ENCODE assay signal across 24 cellular contexts in genomic region chr14:21206753-21207684, GRCh38. TPM values are rescaled to one million over a fixed set of nuclear protein-coding genes. Genes with fewer than 3 reads are reported as not detected.
DNase-seq lines count a peak whose midpoint lies in the region; ATAC-seq, FAIRE-seq and TF ChIP-seq lines count a peak whose summit lies in the region.
"Had no signal": no experiment of that assay in that cellular context is flagged by ENCODE, and none has a peak within 500 bp of the region (broad histone marks: within the 10 kb centered on the region; RNA-seq: fewer than 3 reads in every experiment).

No MANE protein-coding gene starts in this region.

- H3K27ac ChIP-seq in GM12878 (ENCODE audit: control insufficient read depth, insufficient read depth) (no peak overlapping the region), hepatocyte (no peak overlapping the region)
- H3K27ac ChIP-seq: BLaER1 treated with 17β-estradiol and CSF1 and Interleukin-3, amounts not matched to agents 10 nM and 100 nM; breast epithelium; Peyer's patch; SJSA1; spleen; testis had no signal

- RAD21 ChIA-PET in GM12878 (lab: Charles Lee; ENCODE audit: unreplicated experiment), result no interaction called here

- no peak for TF ChIP-seq CTCF in activated CD8-positive, alpha-beta T cell treated with anti-CD3 and anti-CD28 coated beads for 36 hours (IDR thresholded peaks at IDR 0.05)
- TF ChIP-seq CTCF in GM12878 (IDR thresholded peaks at IDR 0.05 in 2 of 3, conservative IDR thresholded peaks at IDR 0.05 in 1 of 3; ENCODE audit: control insufficient read depth in 2 of 3, extremely low read depth in 1 of 3, insufficient read depth in 1 of 3, low read depth in 3 of 3, low read length in 3 of 3) (no peak), hepatocyte (IDR thresholded peaks at IDR 0.05; ENCODE audit: poor library complexity) (no peak)

- H3K4me1 Mint-ChIP-seq in activated CD8-positive, alpha-beta T cell treated with anti-CD3 and anti-CD28 coated beads for 36 hours (ENCODE audit: low read depth), result peaks cover 40% of the 10 kb centered on the region
- peaks cover 6% of the 10 kb centered on the region for H3K4me1 Mint-ChIP-seq in activated CD8-positive, alpha-beta T cell treated with anti-CD3 and anti-CD28 coated beads, Interleukin-2, amount 10 ng/mL, durations not matched to agents 7 days and 5 days (ENCODE audit: low read depth)
- peaks cover 54 to 58% of the 10 kb centered on the region in 2 donors for H3K4me1 Mint-ChIP-seq in natural killer cell treated with Interleukin-12 subunit alpha and Interleukin-12 subunit beta and Interleukin-15 and Interleukin-18, amount 100 ng/mL, for 72 hours (ENCODE audit: low read depth in 2 of 2)

- no peaks in the 10 kb centered on the region for H3K79me2 ChIP-seq in GM12878 (ENCODE audit: control insufficient read depth, insufficient read depth, low read length)
- H3K79me2 ChIP-seq in hepatocyte, result peaks cover 21% of the 10 kb centered on the region

- H3K36me3 ChIP-seq in GM12878 (ENCODE audit: control insufficient read depth in 2 of 2, insufficient read depth in 2 of 2, low read length in 1 of 2), result peaks cover 7 to 38% of the 10 kb centered on the region in 2 experiments
- peaks cover 4% of the 10 kb centered on the region for H3K36me3 ChIP-seq in hepatocyte (replicated peaks; ENCODE audit: insufficient read depth, low read depth)

- no peaks in the 10 kb centered on the region for H3K9me2 ChIP-seq in hepatocyte (replicated peaks; ENCODE audit: insufficient read depth)

- peak; percentile 17 for TF ChIP-seq POLR2A in GM19193 (IDR thresholded peaks at IDR 0.05; ENCODE audit: extremely low read depth, insufficient read depth, insufficient read length)
- TF ChIP-seq POLR2A in GM12878 (IDR thresholded peaks at IDR 0.05; ENCODE audit: low read depth, low read length), result no peak

- POLR2A ChIA-PET in activated CD8-positive, alpha-beta T cell treated with anti-CD3 and anti-CD28 coated beads for 36 hours (lab: Charles Lee), result interaction anchor here (0.7 to 1.7 kb wide), 5 partner anchors 9 to 137 kb away, joined by 3 to 5 read pairs (median 3); partner anchors contain the start of gene ARHGEF40
- POLR2A ChIA-PET in activated CD8-positive, alpha-beta T cell treated with anti-CD3 and anti-CD28 coated beads, Interleukin-2, amount 10 ng/mL, durations not matched to agents 7 days and 5 days (lab: Charles Lee), result interaction anchor here (1.1 kb wide), 1 partner anchor 8 kb away, joined by 3 read pairs; no protein-coding TSS in a partner anchor
- POLR2A ChIA-PET in GM12878 (lab: Charles Lee), result no interaction called here

- H2AFZ ChIP-seq in GM12878 (ENCODE audit: control insufficient read depth, low read depth, low read length) (no peak overlapping the region), hepatocyte (no peak overlapping the region)

- H3K27me3 ChIP-seq in GM12878 (replicated peaks in 1 of 2; ENCODE audit: control insufficient read depth in 2 of 2, insufficient read depth in 2 of 2, low read length in 1 of 2), result no peaks in the 10 kb centered on the region
- no peaks in the 10 kb centered on the region for H3K27me3 ChIP-seq in hepatocyte
- H3K27me3 ChIP-seq: BLaER1 treated with 17β-estradiol and CSF1 and Interleukin-3, amounts not matched to agents 10 nM and 100 nM; breast epithelium; Peyer's patch; SJSA1; spleen; testis had no signal

- CTCF ChIA-PET in activated CD8-positive, alpha-beta T cell treated with anti-CD3 and anti-CD28 coated beads for 36 hours (lab: Charles Lee), result no interaction called here
- CTCF ChIA-PET in activated CD8-positive, alpha-beta T cell treated with anti-CD3 and anti-CD28 coated beads, Interleukin-2, amount 10 ng/mL, durations not matched to agents 7 days and 5 days (lab: Charles Lee), result interaction anchor here (1.0 kb wide), 1 partner anchor 103 kb away, joined by 3 read pairs; no protein-coding TSS in a partner anchor
- CTCF ChIA-PET in GM12878 (lab: Yijun Ruan, JAX), result no interaction called here

- H3K4me2 ChIP-seq in GM12878 (ENCODE audit: control insufficient read depth, insufficient read depth) (no peak overlapping the region), hepatocyte (no peak overlapping the region)
- H3K4me2 ChIP-seq: BLaER1 treated with 17β-estradiol and CSF1 and Interleukin-3, amounts not matched to agents 10 nM and 100 nM had no signal

- H3K27me3 Mint-ChIP-seq in activated CD8-positive, alpha-beta T cell treated with anti-CD3 and anti-CD28 coated beads for 36 hours, result no peaks in the 10 kb centered on the region
- no peaks in the 10 kb centered on the region for H3K27me3 Mint-ChIP-seq in activated CD8-positive, alpha-beta T cell treated with anti-CD3 and anti-CD28 coated beads, Interleukin-2, amount 10 ng/mL, durations not matched to agents 7 days and 5 days (ENCODE audit: low read depth)
- H3K27me3 Mint-ChIP-seq in natural killer cell treated with Interleukin-12 subunit alpha and Interleukin-12 subunit beta and Interleukin-15 and Interleukin-18, amount 100 ng/mL, for 72 hours, result no peaks in the 10 kb centered on the region
- H3K27me3 Mint-ChIP-seq: activated naive CD8-positive, alpha-beta T cell treated with anti-CD3 and anti-CD28 coated beads, Interleukin-2, amount 10 ng/mL, durations not matched to agents 7 days and 5 days had no signal

- no peaks in the 10 kb centered on the region for H3K9me3 Mint-ChIP-seq in activated CD8-positive, alpha-beta T cell treated with anti-CD3 and anti-CD28 coated beads for 36 hours
- no peaks in the 10 kb centered on the region for H3K9me3 Mint-ChIP-seq in activated CD8-positive, alpha-beta T cell treated with anti-CD3 and anti-CD28 coated beads, Interleukin-2, amount 10 ng/mL, durations not matched to agents 7 days and 5 days (ENCODE audit: insufficient read depth)
- H3K9me3 Mint-ChIP-seq in natural killer cell treated with Interleukin-12 subunit alpha and Interleukin-12 subunit beta and Interleukin-15 and Interleukin-18, amount 100 ng/mL, for 72 hours, result no peaks in the 10 kb centered on the region
- H3K9me3 Mint-ChIP-seq: activated naive CD8-positive, alpha-beta T cell treated with anti-CD3 and anti-CD28 coated beads, Interleukin-2, amount 10 ng/mL, durations not matched to agents 7 days and 5 days; HFFc6 had no signal

- 85% methylated on average over 4 of the region's 4 CpGs for WGBS in GM12878 (ENCODE audit: insufficient coverage, insufficient replicate concordance, low lambda C conversion rate, missing lambda C conversion rate)
- WGBS in hepatocyte (ENCODE audit: low lambda C conversion rate, missing lambda C conversion rate), result 99% methylated on average over 4 of the region's 4 CpGs

- SMC1A ChIA-PET in GM12878 (lab: Charles Lee; ENCODE audit: uncharacterized antibody, unreplicated experiment), result no interaction called here

- TF ChIP-seq RAD21 in GM12878 (IDR thresholded peaks at IDR 0.05; ENCODE audit: insufficient read depth, low read depth, low read length), result no peak

- H3K9me3 ChIP-seq in GM12878 (replicated peaks; ENCODE audit: control insufficient read depth, insufficient read depth, low read length) (no peaks in the 10 kb centered on the region), hepatocyte (ENCODE audit: low read depth) (no peaks in the 10 kb centered on the region)
- H3K9me3 ChIP-seq: BLaER1 treated with 17β-estradiol and CSF1 and Interleukin-3, amounts not matched to agents 10 nM and 100 nM; breast epithelium; Peyer's patch; SJSA1; spleen; testis had no signal

- H3K4me3 ChIP-seq in GM12878 (no peak overlapping the region), hepatocyte (no peak overlapping the region)
- H3K4me3 ChIP-seq: BLaER1 treated with 17β-estradiol and CSF1 and Interleukin-3, amounts not matched to agents 10 nM and 100 nM; breast epithelium; Peyer's patch; SJSA1; spleen; testis had no signal

- no peak for DNase-seq in activated CD8-positive, alpha-beta T cell treated with anti-CD3 and anti-CD28 coated beads for 36 hours
- DNase-seq in activated CD8-positive, alpha-beta T cell treated with anti-CD3 and anti-CD28 coated beads, Interleukin-2, amount 10 ng/mL, durations not matched to agents 7 days and 5 days, result no peak
- no peak for DNase-seq in GM12878 (ENCODE audit: low read depth, low spot score)
- DNase-seq in natural killer cell treated with Interleukin-12 subunit alpha and Interleukin-12 subunit beta and Interleukin-15 and Interleukin-18, amount 100 ng/mL, for 72 hours (ENCODE audit: low spot score), result no peak
- no peak for DNase-seq in hepatocyte (ENCODE audit: low spot score)
- DNase-seq in amygdala (lab: John Stamatoyannopoulos, UW), result no peak
- no peak for DNase-seq in NCI-H128 (lab: John Stamatoyannopoulos, UW; ENCODE audit: unreplicated experiment)
- DNase-seq: activated naive CD8-positive, alpha-beta T cell treated with anti-CD3 and anti-CD28 coated beads, Interleukin-2, amount 10 ng/mL, durations not matched to agents 7 days and 5 days; dermis blood vessel endothelial cell; GDM1; HFFc6; left cardiac atrium; NCI-H187; NCI-H345; Peyer's patch; spleen; T-helper 9 cell; testis had no signal

- BruUV-seq in GM12878 (replicated peaks; lab: Mats Ljungman, UMichigan), result TSS peak; percentile 3

- no peaks in the 10 kb centered on the region; the same call in 1 of the 2 replicates for H4K20me1 ChIP-seq in GM12878 (ENCODE audit: control insufficient read depth, insufficient read depth)
- peaks cover 33% of the 10 kb centered on the region for H4K20me1 ChIP-seq in hepatocyte (ENCODE audit: insufficient read depth, poor library complexity, severe bottlenecking)

- intact Hi-C loops in activated CD8-positive, alpha-beta T cell treated with anti-CD3 and anti-CD28 coated beads for 36 hours (cut with micrococcal nuclease), result no loop called here
- intact Hi-C loops in GM12878 (cut with micrococcal nuclease; ENCODE audit: unreplicated experiment), result no loop called here

- in situ Hi-C loops in GM12878 (cut with MboI), result no loop called here

- no peak for TF ChIP-seq EP300 in GM12878 (IDR thresholded peaks at IDR 0.05; ENCODE audit: borderline replicate concordance in 1 of 2, control insufficient read depth in 1 of 2, low read depth in 2 of 2, low read length in 2 of 2)

- no peak overlapping the region for H3K4me3 Mint-ChIP-seq in activated CD8-positive, alpha-beta T cell treated with anti-CD3 and anti-CD28 coated beads for 36 hours
- H3K4me3 Mint-ChIP-seq in activated CD8-positive, alpha-beta T cell treated with anti-CD3 and anti-CD28 coated beads, Interleukin-2, amount 10 ng/mL, durations not matched to agents 7 days and 5 days, result no peak overlapping the region
- no peak overlapping the region for H3K4me3 Mint-ChIP-seq in natural killer cell treated with Interleukin-12 subunit alpha and Interleukin-12 subunit beta and Interleukin-15 and Interleukin-18, amount 100 ng/mL, for 72 hours
- H3K4me3 Mint-ChIP-seq: activated naive CD8-positive, alpha-beta T cell treated with anti-CD3 and anti-CD28 coated beads, Interleukin-2, amount 10 ng/mL, durations not matched to agents 7 days and 5 days; HFFc6 had no signal

- peaks cover 79% of the 10 kb centered on the region for H3K36me3 Mint-ChIP-seq in activated CD8-positive, alpha-beta T cell treated with anti-CD3 and anti-CD28 coated beads for 36 hours (ENCODE audit: low read depth)
- H3K36me3 Mint-ChIP-seq in activated CD8-positive, alpha-beta T cell treated with anti-CD3 and anti-CD28 coated beads, Interleukin-2, amount 10 ng/mL, durations not matched to agents 7 days and 5 days (ENCODE audit: low read depth), result peaks cover 88% of the 10 kb centered on the region
- H3K36me3 Mint-ChIP-seq in natural killer cell treated with Interleukin-12 subunit alpha and Interleukin-12 subunit beta and Interleukin-15 and Interleukin-18, amount 100 ng/mL, for 72 hours, result peaks cover 68% of the 10 kb centered on the region

- H3K4me1 ChIP-seq in GM12878 (ENCODE audit: control insufficient read depth, insufficient read depth, low read length) (no peaks in the 10 kb centered on the region), hepatocyte (ENCODE audit: insufficient read depth) (no peaks in the 10 kb centered on the region)
- H3K4me1 ChIP-seq: breast epithelium, Peyer's patch, SJSA1, testis had no signal

- no peak for FAIRE-seq in GM12878 (lab: Jason Lieb, UNC)
- FAIRE-seq: frontal cortex had no signal

- no peak for ATAC-seq in activated CD8-positive, alpha-beta T cell treated with anti-CD3 and anti-CD28 coated beads for 36 hours
- no peak for ATAC-seq in activated CD8-positive, alpha-beta T cell treated with anti-CD3 and anti-CD28 coated beads, Interleukin-2, amount 10 ng/mL, durations not matched to agents 7 days and 5 days
- ATAC-seq in GM12878, result no peak; the same call in none of the 3 replicates
- no peak for ATAC-seq in natural killer cell treated with Interleukin-12 subunit alpha and Interleukin-12 subunit beta and Interleukin-15 and Interleukin-18, amount 100 ng/mL, for 72 hours
- ATAC-seq: left cardiac atrium had no signal

- H3K27ac Mint-ChIP-seq in activated CD8-positive, alpha-beta T cell treated with anti-CD3 and anti-CD28 coated beads for 36 hours, result peak overlapping the region; percentile 82
- no peak overlapping the region for H3K27ac Mint-ChIP-seq in activated CD8-positive, alpha-beta T cell treated with anti-CD3 and anti-CD28 coated beads, Interleukin-2, amount 10 ng/mL, durations not matched to agents 7 days and 5 days
- H3K27ac Mint-ChIP-seq in natural killer cell treated with Interleukin-12 subunit alpha and Interleukin-12 subunit beta and Interleukin-15 and Interleukin-18, amount 100 ng/mL, for 72 hours, result peak overlapping the region; percentile 28 to 42
- H3K27ac Mint-ChIP-seq: activated naive CD8-positive, alpha-beta T cell treated with anti-CD3 and anti-CD28 coated beads, Interleukin-2, amount 10 ng/mL, durations not matched to agents 7 days and 5 days had no signal

- no peak overlapping the region for H3K9ac ChIP-seq in GM12878 (ENCODE audit: control insufficient read depth, insufficient read depth, low read length)
- H3K9ac ChIP-seq: BLaER1 treated with 17β-estradiol and CSF1 and Interleukin-3, amounts not matched to agents 10 nM and 100 nM had no signal

RNA-seq across cellular contexts. Expression of gene OR5AU1, which starts 51.2 kb away (rescaled TPM):
- total RNA-seq in activated CD8-positive, alpha-beta T cell treated with anti-CD3 and anti-CD28 coated beads for 36 hours, result under 1 TPM in 1 of 2 experiments, not detected in 1; 0.07 TPM
- total RNA-seq in activated CD8-positive, alpha-beta T cell treated with anti-CD3 and anti-CD28 coated beads, Interleukin-2, amount 10 ng/mL, durations not matched to agents 7 days and 5 days, result not detected
- total RNA-seq in GM12878 (2013; cell fraction: nucleolus; rRNA removed), result not detected in 2 replicates
- not detected in 2 replicates for total RNA-seq in GM12878 (2014; rRNA removed)
- not detected in 2 replicates for total RNA-seq in GM12878 (2014; rRNA removed; fragmentation: Illumina TruSeq; extraction: Trizol)
- not detected in 2 replicates for total RNA-seq in GM12878 (2021)
- polyA plus RNA-seq in GM12878 (2011; ENCODE audit: low read depth), result not detected
- polyA plus RNA-seq in GM12878 (2011; rRNA removed), result not detected in 2 replicates
- polyA plus RNA-seq in GM12878 (2011; cell fraction: cytosol; rRNA removed), result not detected in 2 replicates
- polyA plus RNA-seq in GM12878 (2011; cell fraction: nucleus; rRNA removed), result not detected in 2 replicates
- polyA plus RNA-seq in GM12878 (2012), result not detected in 2 replicates
- not detected in 2 replicates for polyA plus RNA-seq in GM12878 (2014; fragmentation: Illumina TruSeq; extraction: Trizol)
- not detected for polyA plus RNA-seq in GM12878 (2014; fragmentation: Nextera tagmentation; extraction: Ambion mirVana)
- polyA plus RNA-seq in GM12878 (2014; rRNA removed), result not detected in 2 replicates
- not detected for polyA plus RNA-seq in GM12878 (2016; fragmentation: Nextera tagmentation; extraction: Ambion mirVana)
- not detected in 2 replicates for polyA minus RNA-seq in GM12878 (2011; rRNA and poly(A)+ RNA removed)
- not detected in 2 replicates for polyA minus RNA-seq in GM12878 (2011; cell fraction: cytosol; rRNA and poly(A)+ RNA removed)
- polyA minus RNA-seq in GM12878 (2011; cell fraction: nucleus; rRNA and poly(A)+ RNA removed), result not detected in 2 replicates
- total RNA-seq in natural killer cell treated with Interleukin-12 subunit alpha and Interleukin-12 subunit beta and Interleukin-15 and Interleukin-18, amount 100 ng/mL, for 72 hours, result not detected
- total RNA-seq in hepatocyte, result not detected in 2 replicates
- not detected in 2 replicates for polyA plus RNA-seq in hepatocyte
- total RNA-seq: activated naive CD8-positive, alpha-beta T cell treated with anti-CD3 and anti-CD28 coated beads, Interleukin-2, amount 10 ng/mL, durations not matched to agents 7 days and 5 days; breast epithelium; dermis blood vessel endothelial cell; frontal cortex; HFFc6; left cardiac atrium; Peyer's patch; SJSA1; spleen had no signal
- polyA plus RNA-seq: esophagus, spleen had no signal
